ENCODE assay signal across 19 cellular contexts in genomic region chr14:23122086-23122485, GRCh38. TPM values are rescaled to one million over a fixed set of nuclear protein-coding genes. Genes with fewer than 3 reads are reported as not detected.
DNase-seq lines count a peak whose midpoint lies in the region; ATAC-seq and TF ChIP-seq lines count a peak whose summit lies in the region.
"Had no signal": no experiment of that assay in that cellular context is flagged by ENCODE, and none has a peak within 500 bp of the region (broad histone marks: within the 10 kb centered on the region; RNA-seq: fewer than 3 reads in every experiment).

No MANE protein-coding gene starts in this region.

- intact Hi-C loops in gastrocnemius medialis (cut with DNase I; ENCODE audit: low total_unique reads), result loop anchor here (5.0 kb wide), 1 partner anchor 165 kb away; the partner anchor contains the start of gene HOMEZ

- in situ Hi-C loops in gastrocnemius medialis (cut with MboI; ENCODE audit: low sequenced_read_pairs in 4 of 4), result loop anchor here in 2 of 4 donors (5.0 to 25.0 kb wide), 2 partner anchors 65 to 165 kb away; partner anchors contain the start of gene HOMEZ (in 2 of the 2)

- no peaks in the 10 kb centered on the region for H3K79me1 ChIP-seq in mesenchymal stem cell (replicated peaks; ENCODE audit: low read length, poor library complexity, severe bottlenecking)

- H3K14ac ChIP-seq in mesenchymal stem cell (ENCODE audit: low read length in 2 of 2), result no peak overlapping the region

- no peak overlapping the region for H3K23ac ChIP-seq in mesenchymal stem cell (ENCODE audit: low read length in 2 of 2)

- CTCF ChIA-PET in RWPE1 (lab: Yijun Ruan, JAX), result interaction anchor here (0.8 to 2.1 kb wide), 6 partner anchors 15 to 106 kb away, joined by 3 to 78 read pairs (median 6); partner anchors contain the start of gene SLC7A8

- no peak overlapping the region for H2BK120ac ChIP-seq in mesenchymal stem cell (ENCODE audit: low read depth, low read length)

- WGBS in mesenchymal stem cell, result 96% methylated on average over 5 of the region's 6 CpGs

- H3K27me3 ChIP-seq in BLaER1 (no peaks in the 10 kb centered on the region), mesenchymal stem cell (ENCODE audit: control insufficient read depth in 1 of 2, insufficient read depth in 1 of 2, low read length in 2 of 2) (no peaks in the 10 kb centered on the region), gastrocnemius medialis (no peaks in the 10 kb centered on the region), BE2C (no peaks in the 10 kb centered on the region)
- H3K27me3 ChIP-seq: upper lobe of right lung had no signal

- H3K4me1 ChIP-seq in BLaER1 (peaks cover 49% of the 10 kb centered on the region), mesenchymal stem cell (ENCODE audit: control insufficient read depth, insufficient read depth, low read depth, low read length) (peaks cover 10% of the 10 kb centered on the region), gastrocnemius medialis (peaks cover 36 to 41% of the 10 kb centered on the region in 2 donors), BE2C (no peaks in the 10 kb centered on the region)
- H3K4me1 ChIP-seq: upper lobe of right lung had no signal

- POLR2A ChIA-PET in RWPE1 (lab: Yijun Ruan, JAX; ENCODE audit: low non-redundant PET), result no interaction called here

- no peak overlapping the region for H3K4ac ChIP-seq in mesenchymal stem cell (ENCODE audit: low read depth in 1 of 2, low read length in 2 of 2)

- no peak for DNase-seq in RWPE1 (ENCODE audit: low spot score)
- no peak for DNase-seq in mesenchymal stem cell
- DNase-seq in gastrocnemius medialis, result no peak
- DNase-seq in H4 (ENCODE audit: low spot score), result no peak
- DNase-seq in BE2C, result no peak
- DNase-seq: ACHN; activated naive CD4-positive, alpha-beta T cell treated with anti-CD3 and anti-CD28 coated beads, Interleukin-2, amount 10 ng/mL, durations not matched to agents 7 days and 5 days; caudate nucleus; NCI-H1694 treated with DMSO at 0.1 percent for 48 hours; NCI-H2171 treated with DMSO at 0.1 percent for 48 hours; NCI-H524; NK-92 treated with Interleukin-12 subunit alpha and Interleukin-12 subunit beta, amount 100 ng/mL, for 24 hours; upper lobe of right lung had no signal

- no peak overlapping the region for H4K8ac ChIP-seq in mesenchymal stem cell (ENCODE audit: low read length)

- H3K36me3 ChIP-seq in BLaER1 (no peaks in the 10 kb centered on the region), mesenchymal stem cell (ENCODE audit: control insufficient read depth in 1 of 2, insufficient read depth in 2 of 2, low read depth in 1 of 2, low read length in 2 of 2) (peaks cover 0 to 6% of the 10 kb centered on the region in 2 experiments), gastrocnemius medialis (peaks cover 0 to 7% of the 10 kb centered on the region in 2 donors), BE2C (no peaks in the 10 kb centered on the region)
- H3K36me3 ChIP-seq: upper lobe of right lung had no signal

- H2AK5ac ChIP-seq in mesenchymal stem cell (ENCODE audit: low read length, severe bottlenecking), result no peak overlapping the region

- peak overlapping the region; percentile 60 to 76 for H2BK12ac ChIP-seq in mesenchymal stem cell (ENCODE audit: low read length in 2 of 2)

- TF ChIP-seq CTCF in RWPE1 (conservative IDR thresholded peaks at IDR 0.05; ENCODE audit: low read depth) (no peak), gastrocnemius medialis (IDR thresholded peaks at IDR 0.05 in 4 of 5, conservative IDR thresholded peaks at IDR 0.05 in 1 of 5) (no peak), BE2C (IDR thresholded peaks at IDR 0.05; ENCODE audit: low read depth, low read length) (no peak)

- H2BK5ac ChIP-seq in mesenchymal stem cell (ENCODE audit: low read depth, low read length, poor library complexity, severe bottlenecking), result no peak overlapping the region

- H3K4me3 ChIP-seq in BLaER1 (no peak overlapping the region), mesenchymal stem cell (ENCODE audit: insufficient read depth in 1 of 2, low read depth in 1 of 2, low read length in 2 of 2) (no peak overlapping the region), gastrocnemius medialis (no peak overlapping the region), BE2C (ENCODE audit: low read depth, low read length) (no peak overlapping the region)
- H3K4me3 ChIP-seq: GM12878, upper lobe of right lung had no signal

- no peak overlapping the region for H2AFZ ChIP-seq in mesenchymal stem cell (ENCODE audit: low read depth, low read length)

- H3K27ac ChIP-seq in BLaER1, result no peak overlapping the region; the same call in 1 of the 2 replicates
- H3K27ac ChIP-seq in RWPE1, result peak overlapping the region; percentile 75
- no peak overlapping the region for H3K27ac ChIP-seq in mesenchymal stem cell (ENCODE audit: low read length, poor library complexity, severe bottlenecking)
- H3K27ac ChIP-seq in gastrocnemius medialis, result peak overlapping the region; percentile 56 to 85 (median 76)
- H3K27ac ChIP-seq: C4-2B, upper lobe of right lung had no signal

- H3K18ac ChIP-seq in mesenchymal stem cell (ENCODE audit: low read depth in 1 of 2, low read length in 2 of 2), result peak overlapping the region in 1 of 2 experiments; percentile 4

- ATAC-seq in gastrocnemius medialis (no peak), GM21381 (IDR thresholded peaks at IDR 0.05; ENCODE audit: unreplicated experiment) (no peak)
- ATAC-seq: Panc1, upper lobe of right lung had no signal

- H3K4me2 ChIP-seq in BLaER1 (0 out of 2 replicates have a peak overlapping the region, but pooled peaks have one; percentile 99), mesenchymal stem cell (ENCODE audit: low read length, poor library complexity, severe bottlenecking) (no peak overlapping the region)

- no peak for TF ChIP-seq POLR2A in gastrocnemius medialis (IDR thresholded peaks at IDR 0.05)

- no peaks in the 10 kb centered on the region for H3K9me3 ChIP-seq in BLaER1
- no peaks in the 10 kb centered on the region for H3K9me3 ChIP-seq in mesenchymal stem cell (ENCODE audit: control insufficient read depth, low read length)
- no peaks in the 10 kb centered on the region for H3K9me3 ChIP-seq in gastrocnemius medialis
- no peaks in the 10 kb centered on the region for H3K9me3 ChIP-seq in BE2C
- H3K9me3 ChIP-seq: upper lobe of right lung had no signal

- H2BK15ac ChIP-seq in mesenchymal stem cell (ENCODE audit: low read depth, poor library complexity, severe bottlenecking), result no peak overlapping the region

- H3K9ac ChIP-seq in BLaER1 (no peak overlapping the region), mesenchymal stem cell (ENCODE audit: low read length) (no peak overlapping the region)

- H4K20me1 ChIP-seq in BLaER1, result no peaks in the 10 kb centered on the region

- H4K91ac ChIP-seq in mesenchymal stem cell (ENCODE audit: low read length), result no peak overlapping the region

RNA-seq across cellular contexts. Expression of gene CEBPE, which starts 3.0 kb away (rescaled TPM):
- polyA plus RNA-seq in mesenchymal stem cell (2013, experiment 1 of 2), result not detected
- polyA plus RNA-seq in mesenchymal stem cell (2013, experiment 2 of 2), result not detected
- total RNA-seq in gastrocnemius medialis, result not detected
- not detected in 2 replicates for total RNA-seq in H4 (2014; rRNA removed; shearing (Covaris generic))
- polyA plus RNA-seq in BE2C (2012; ENCODE audit: insufficient read depth, insufficient read length, low read depth), result not detected
- total RNA-seq: left cardiac atrium, upper lobe of right lung had no signal

RNA-seq across cellular contexts. Expression of gene CIROP, which starts 17.3 kb away (rescaled TPM):
- polyA plus RNA-seq in mesenchymal stem cell (2013, experiment 1 of 2), result not detected
- not detected for polyA plus RNA-seq in mesenchymal stem cell (2013, experiment 2 of 2)
- total RNA-seq in gastrocnemius medialis, result not detected
- total RNA-seq in H4 (2014; rRNA removed; shearing (Covaris generic)), result not detected in 2 replicates
- not detected for polyA plus RNA-seq in BE2C (2012; ENCODE audit: insufficient read depth, insufficient read length, low read depth)
- total RNA-seq: GM12878, left cardiac atrium, upper lobe of right lung had no signal
- polyA plus RNA-seq: GM12878 had no signal

RNA-seq across cellular contexts. Expression of gene C14orf119, which starts 26.8 kb away (rescaled TPM):
- polyA plus RNA-seq in mesenchymal stem cell (2013, experiment 1 of 2), result 50.4 TPM
- polyA plus RNA-seq in mesenchymal stem cell (2013, experiment 2 of 2), result 51.9 TPM
- 10 to 100 TPM in 3 of 4 donors, 1 to 10 TPM in 1; 9.5 to 28.8 (median 13.8) TPM for total RNA-seq in gastrocnemius medialis
- 71.4 and 93.4 TPM in 2 replicates for total RNA-seq in H4 (2014; rRNA removed; shearing (Covaris generic))
- polyA plus RNA-seq in BE2C (2012; ENCODE audit: insufficient read depth, insufficient read length, low read depth), result 59.7 TPM

RNA-seq across cellular contexts. Expression of gene ACIN1, which starts 27.1 kb away (rescaled TPM):
- 96.0 TPM for polyA plus RNA-seq in mesenchymal stem cell (2013, experiment 1 of 2)
- 87.5 TPM for polyA plus RNA-seq in mesenchymal stem cell (2013, experiment 2 of 2)
- total RNA-seq in gastrocnemius medialis, result 10 to 100 TPM; 61.9 to 74.8 (median 70.6) TPM
- 37.3 and 43.9 TPM in 2 replicates for total RNA-seq in H4 (2014; rRNA removed; shearing (Covaris generic))
- polyA plus RNA-seq in BE2C (2012; ENCODE audit: insufficient read depth, insufficient read length, low read depth), result 198 TPM

Comparison
In these comparisons a context has a peak if more than half of its experiments do, and no peak if none do; other contexts are left out.
1. H3K27ac ChIP-seq: peak in RWPE1 (single experiment) and gastrocnemius medialis (4 of 4); none in BLaER1 (single experiment) and mesenchymal stem cell (single experiment).